In genomic region chr1:157181790-157182189, GRCh38 we compare ENCODE assay signal across 20 cellular contexts. TPM values are rescaled to one million over a fixed set of nuclear protein-coding genes. Genes with fewer than 3 reads are reported as not detected.
DNase-seq lines count a peak whose midpoint lies in the region; ATAC-seq and TF ChIP-seq lines count a peak whose summit lies in the region.
"Had no signal": no experiment of that assay in that cellular context is flagged by ENCODE, and none has a peak within 500 bp of the region (broad histone marks: within the 10 kb centered on the region; RNA-seq: fewer than 3 reads in every experiment).

No MANE protein-coding gene starts in this region.

- H3K56ac ChIP-seq in IMR-90 (ENCODE audit: extremely low read depth, insufficient read depth, low read length): no peak overlapping the region

- H2BK15ac ChIP-seq in IMR-90 (ENCODE audit: low read depth, low read length): no peak overlapping the region

- no peaks in the 10 kb centered on the region for H3K9me1 ChIP-seq in IMR-90 (ENCODE audit: insufficient read depth, low read length)

- no TSS peak for BruUV-seq in IMR-90 (replicated peaks; lab: Mats Ljungman, UMichigan)

- no peak overlapping the region for H3K14ac ChIP-seq in IMR-90 (replicated peaks; ENCODE audit: low read depth, low read length)

- TF ChIP-seq CTCF in GM12865 (IDR thresholded peaks at IDR 0.05; ENCODE audit: insufficient read depth, low read depth, low read length, missing control alignments): no peak
- TF ChIP-seq CTCF in IMR-90 (conservative IDR thresholded peaks at IDR 0.05; ENCODE audit: low read depth, low read length): no peak
- no peak for TF ChIP-seq CTCF in right lobe of liver (IDR thresholded peaks at IDR 0.05)

- no peak for TF ChIP-seq RAD21 in IMR-90 (IDR thresholded peaks at IDR 0.05; ENCODE audit: low read length)

- no peak overlapping the region for H2BK20ac ChIP-seq in IMR-90 (ENCODE audit: low read depth, low read length)

- H2BK120ac ChIP-seq in IMR-90 (ENCODE audit: low read depth, low read length): no peak overlapping the region

- no peak overlapping the region for H3K27ac Mint-ChIP-seq in naive thymus-derived CD8-positive, alpha-beta T cell
- H3K27ac Mint-ChIP-seq: activated naive CD8-positive, alpha-beta T cell; activated T-helper 1 cell treated with anti-CD3 and anti-CD28 coated beads, Interleukin-12 subunit alpha, Interleukin-12 subunit beta, Interleukin-2, Interleukin-4 antibody, amounts not matched to agents 30 ng/mL and 10 ng/mL and 1 ng/mL, durations not matched to agents 14 hours and 24 hours and 36 hours; naive thymus-derived CD4-positive, alpha-beta T cell; T-cell had no signal

- DNase-seq in GM12865 (ENCODE audit: low read depth): peak; percentile 60
- no peak for DNase-seq in IMR-90
- peak in 1 of 3 donors; percentile 23 for DNase-seq in right lobe of liver
- no peak for DNase-seq in naive thymus-derived CD8-positive, alpha-beta T cell
- DNase-seq in NCI-H526 (lab: John Stamatoyannopoulos, UW): no peak
- no peak for DNase-seq in AG08395 (ENCODE audit: low spot score)
- DNase-seq: ACHN; head of caudate nucleus; naive thymus-derived CD4-positive, alpha-beta T cell; NCI-H1105; NCI-H2029; NCI-H2227 treated with DMSO at 0.1 percent for 48 hours; trophoblast cell had no signal

- no peak overlapping the region for H4K91ac ChIP-seq in IMR-90 (ENCODE audit: insufficient read depth, low read depth, low read length)

- no peak overlapping the region for H4K5ac ChIP-seq in IMR-90 (ENCODE audit: low read depth, low read length)

- H3K79me1 ChIP-seq in IMR-90 (ENCODE audit: low read depth in 1 of 2, low read length in 2 of 2): no peaks in the 10 kb centered on the region

- H3K9me3 Mint-ChIP-seq in naive thymus-derived CD8-positive, alpha-beta T cell: no peaks in the 10 kb centered on the region
- H3K9me3 Mint-ChIP-seq: activated T-helper 1 cell treated with anti-CD3 and anti-CD28 coated beads, Interleukin-12 subunit alpha, Interleukin-12 subunit beta, Interleukin-2, Interleukin-4 antibody, amounts not matched to agents 30 ng/mL and 10 ng/mL and 1 ng/mL, durations not matched to agents 14 hours and 24 hours and 36 hours; T-cell had no signal

- H4K20me1 ChIP-seq in IMR-90 (ENCODE audit: insufficient read depth, low read length): no peaks in the 10 kb centered on the region

- H3K4me3 ChIP-seq in GM12865 (ENCODE audit: low read depth, low read length) (peak overlapping the region; percentile 10; the same call in 1 of the 2 replicates), IMR-90 (ENCODE audit: insufficient read depth, low read depth, low read length) (no peak overlapping the region), right lobe of liver (no peak overlapping the region)

- no peak overlapping the region for H3K4me2 ChIP-seq in IMR-90 (ENCODE audit: low read depth, low read length)

- in situ Hi-C loops in IMR-90 (cut with MboI; ENCODE audit: low sequenced_read_pairs): no loop called here

- H3K27me3 ChIP-seq in IMR-90 (ENCODE audit: control insufficient read depth, insufficient read depth, low read length): peaks cover 45% of the 10 kb centered on the region
- no peaks in the 10 kb centered on the region for H3K27me3 ChIP-seq in right lobe of liver

- no peak overlapping the region for H3K23ac ChIP-seq in IMR-90 (ENCODE audit: low read depth, low read length)

- dilution Hi-C loops in IMR-90 (cut with HindIII; ENCODE audit: low sequenced_read_pairs, unreplicated experiment): no loop called here

- H3K4me3 Mint-ChIP-seq in naive thymus-derived CD8-positive, alpha-beta T cell: no peak overlapping the region
- H3K4me3 Mint-ChIP-seq: activated naive CD8-positive, alpha-beta T cell; activated T-helper 1 cell treated with anti-CD3 and anti-CD28 coated beads, Interleukin-12 subunit alpha, Interleukin-12 subunit beta, Interleukin-2, Interleukin-4 antibody, amounts not matched to agents 30 ng/mL and 10 ng/mL and 1 ng/mL, durations not matched to agents 14 hours and 24 hours and 36 hours; naive thymus-derived CD4-positive, alpha-beta T cell; T-cell had no signal

- POLR2A ChIA-PET in IMR-90 (lab: Charles Lee; ENCODE audit: unreplicated experiment): no interaction called here
- POLR2A ChIA-PET in naive thymus-derived CD8-positive, alpha-beta T cell (lab: Charles Lee): no interaction called here

- ATAC-seq in GM19463 (IDR thresholded peaks at IDR 0.05; ENCODE audit: unreplicated experiment) (peak; percentile 35), IMR-90 (ENCODE audit: low read depth) (no peak), right lobe of liver (peak; percentile 32 to 88 (median 60)), GM21381 (IDR thresholded peaks at IDR 0.05; ENCODE audit: unreplicated experiment) (no peak)
- no peak for ATAC-seq in naive thymus-derived CD8-positive, alpha-beta T cell
- ATAC-seq: naive thymus-derived CD4-positive, alpha-beta T cell; sciatic nerve; T-cell had no signal

- H3K4ac ChIP-seq in IMR-90 (ENCODE audit: low read depth, low read length): no peak overlapping the region

- WGBS in IMR-90 (ENCODE audit: extremely low coverage in 2 of 2, insufficient read length in 1 of 2), 2 experiments: 30% methylated on average over 2 of the region's 3 CpGs; no CpG with 5 or more reads in 1 of the 2 experiments
- 50% methylated on average over 1 of the region's 3 CpGs for whole genome bisulfite sequencing in right lobe of liver (ENCODE audit: insufficient coverage, low coverage, low lambda C conversion rate, missing lambda C conversion rate)

- no peak overlapping the region for H3K18ac ChIP-seq in IMR-90 (ENCODE audit: low read depth, low read length)

- no peaks in the 10 kb centered on the region for H3K36me3 Mint-ChIP-seq in naive thymus-derived CD8-positive, alpha-beta T cell
- H3K36me3 Mint-ChIP-seq: activated naive CD8-positive, alpha-beta T cell; naive thymus-derived CD4-positive, alpha-beta T cell; T-cell had no signal

- no peak overlapping the region for H2BK5ac ChIP-seq in IMR-90 (ENCODE audit: low read depth, low read length, poor library complexity, severe bottlenecking)

- no peak overlapping the region for H2AK5ac ChIP-seq in IMR-90 (ENCODE audit: low read depth, low read length)

- H3K4me1 Mint-ChIP-seq in naive thymus-derived CD8-positive, alpha-beta T cell: no peaks in the 10 kb centered on the region

- H3K9me3 ChIP-seq in IMR-90 (ENCODE audit: control insufficient read depth, insufficient read depth, low read length) (no peaks in the 10 kb centered on the region), right lobe of liver (no peaks in the 10 kb centered on the region)

- H4K8ac ChIP-seq in IMR-90 (ENCODE audit: low read depth in 2 of 2, low read length in 2 of 2): no peak overlapping the region

- intact Hi-C loops in IMR-90 (cut with micrococcal nuclease): no loop called here
- intact Hi-C loops in right lobe of liver (cut with DNase I): loop anchor here in 1 of 2 donors (10.0 kb wide), 1 partner anchor 313 kb away; no protein-coding TSS in a partner anchor

- H3K4me1 ChIP-seq in IMR-90 (ENCODE audit: control insufficient read depth, insufficient read depth, low read length) (no peaks in the 10 kb centered on the region), right lobe of liver (peaks cover 0 to 7% (median 0%) of the 10 kb centered on the region in 4 donors)

- CTCF ChIA-PET in IMR-90 (lab: Yijun Ruan, JAX): no interaction called here

- no peaks in the 10 kb centered on the region for H3K36me3 ChIP-seq in IMR-90 (ENCODE audit: control insufficient read depth, insufficient read depth, low read length)
- H3K36me3 ChIP-seq in right lobe of liver: no peaks in the 10 kb centered on the region

- no peak overlapping the region for H2AFZ ChIP-seq in IMR-90 (replicated peaks; ENCODE audit: low read length, poor library complexity)

- peaks cover 8 to 50% (median 27%) of the 10 kb centered on the region in 5 donors for H3K27me3 Mint-ChIP-seq in naive thymus-derived CD8-positive, alpha-beta T cell

- H3K9ac ChIP-seq in IMR-90 (ENCODE audit: low read depth, low read length): no peak overlapping the region

- TF ChIP-seq POLR2A in IMR-90 (IDR thresholded peaks at IDR 0.05; ENCODE audit: low read depth, low read length) (no peak), right lobe of liver (IDR thresholded peaks at IDR 0.05) (no peak)

- H2AK9ac ChIP-seq in IMR-90 (replicated peaks; ENCODE audit: low read depth, low read length, poor library complexity): no peak overlapping the region

- H3K27ac ChIP-seq in IMR-90 (ENCODE audit: insufficient read depth, low read length): no peak overlapping the region
- H3K27ac ChIP-seq in right lobe of liver: no peak overlapping the region
- H3K27ac ChIP-seq: epithelial cell of prostate had no signal

TF ChIP-seq in IMR-90, 13 proteins besides CTCF, POLR2A, EP300 and RAD21:
- TF ChIP-seq MAZ (IDR thresholded peaks at IDR 0.05; ENCODE audit: borderline replicate concordance, low read depth, low read length) (no peak), MAFK (IDR thresholded peaks at IDR 0.05; ENCODE audit: low read depth, low read length) (peak; percentile 88)
TF ChIP-seq in IMR-90: peak in this region for 1.

RNA-seq across cellular contexts. Expression of gene ETV3, which starts 43.6 kb away (rescaled TPM):
- 14.7 and 21.1 TPM in 2 replicates for total RNA-seq in IMR-90 (2012; rRNA removed)
- 6.4 and 6.8 TPM in 2 replicates for polyA plus RNA-seq in IMR-90 (2012; rRNA removed)
- 2.9 and 4.0 TPM in 2 replicates for polyA plus RNA-seq in IMR-90 (2012; cell fraction: cytosol; rRNA removed)
- 10.0 and 112 TPM in 2 replicates for polyA plus RNA-seq in IMR-90 (2012; cell fraction: nucleus; rRNA removed; ENCODE audit: low replicate concordance)
- 1 to 10 TPM; 4.9 to 7.8 (median 6.5) TPM for total RNA-seq in right lobe of liver
- total RNA-seq in naive thymus-derived CD8-positive, alpha-beta T cell: 10 to 100 TPM; 26.6 to 29.8 TPM
- 10 to 100 TPM in 1 of 3 donors, 1 to 10 TPM in 2; 3.5 to 16.4 (median 7.0) TPM for polyA plus RNA-seq in naive thymus-derived CD8-positive, alpha-beta T cell

Comparison
In these comparisons a context has a peak if more than half of its experiments do, and no peak if none do; other contexts are left out.
1. ATAC-seq: peak in GM19463 (single experiment) and right lobe of liver (4 of 4); none in IMR-90 (single experiment), naive thymus-derived CD8-positive, alpha-beta T cell (0 of 2) and GM21381 (single experiment).